In genomic region chr15:85858586-85859375, GRCh38 we compare ENCODE assay signal across 8 cellular contexts.
A peak's percentile ranks its signal among the peaks of the same experiment; 100 is the strongest.
DNase-seq lines count a peak whose midpoint lies in the region; ATAC-seq and TF ChIP-seq lines count a peak whose summit lies in the region.

No MANE protein-coding gene starts in this region.

- H3K9ac ChIP-seq in endodermal cell (ENCODE audit: extremely low read depth, low read length, poor library complexity, severe bottlenecking), result no peak overlapping the region

- H3K9me3 Mint-ChIP-seq in CD4-positive, alpha-beta T cell, result no peaks in the 10 kb centered on the region
- H3K9me3 Mint-ChIP-seq in endodermal cell (no peaks in the 10 kb centered on the region), mesothelial cell of epicardium (no peaks in the 10 kb centered on the region)

- WGBS in endodermal cell (ENCODE audit: insufficient coverage in 1 of 2, insufficient read length in 1 of 2), 2 experiments, result 3 to 23% methylated on average over 8 to 19 of the region's 19 CpGs

- peaks cover 10% of the 10 kb centered on the region for H3K4me1 Mint-ChIP-seq in CD4-positive, alpha-beta T cell (ENCODE audit: low read depth)
- H3K4me1 Mint-ChIP-seq in endodermal cell, result peaks cover 7% of the 10 kb centered on the region
- H3K4me1 Mint-ChIP-seq in mesothelial cell of epicardium, result no peaks in the 10 kb centered on the region

- H3K36me3 Mint-ChIP-seq in CD4-positive, alpha-beta T cell (ENCODE audit: low read depth), result no peaks in the 10 kb centered on the region
- H3K36me3 Mint-ChIP-seq in endodermal cell (ENCODE audit: low read depth) (no peaks in the 10 kb centered on the region), mesothelial cell of epicardium (no peaks in the 10 kb centered on the region)

- peak; percentile 71 for TF ChIP-seq CTCF in CD4-positive, alpha-beta T cell (IDR thresholded peaks at IDR 0.05)
- TF ChIP-seq CTCF in endodermal cell (conservative IDR thresholded peaks at IDR 0.05) (peak; percentile 94), mesothelial cell of epicardium (IDR thresholded peaks at IDR 0.05; ENCODE audit: unreplicated experiment) (peak; percentile 85)

- POLR2A ChIA-PET in CD4-positive, alpha-beta T cell (lab: Charles Lee), result interaction anchor here (0.6 to 0.9 kb wide), 2 partner anchors 37 to 1682 kb away, joined by 3 read pairs; no protein-coding TSS in a partner anchor

- H3K9me3 ChIP-seq in CD4-positive, alpha-beta T cell (ENCODE audit: control insufficient read depth, low read length), result no peaks in the 10 kb centered on the region
- H3K9me3 ChIP-seq in endodermal cell (ENCODE audit: control insufficient read depth, low read length), result no peaks in the 10 kb centered on the region

- H3K36me3 ChIP-seq in endodermal cell (ENCODE audit: control insufficient read depth, insufficient read depth, low read length), result no peaks in the 10 kb centered on the region

- H3K27ac Mint-ChIP-seq in CD4-positive, alpha-beta T cell, result no peak overlapping the region
- H3K27ac Mint-ChIP-seq in endodermal cell (no peak overlapping the region), mesothelial cell of epicardium (no peak overlapping the region)

- peak overlapping the region; percentile 44 for H3K4me3 Mint-ChIP-seq in CD4-positive, alpha-beta T cell
- H3K4me3 Mint-ChIP-seq in endodermal cell (peak overlapping the region; percentile 45), mesothelial cell of epicardium (peak overlapping the region; percentile 40)

- ATAC-seq in CD4-positive, alpha-beta T cell (ENCODE audit: poor library complexity), result peak; percentile 85
- peak; percentile 91 for ATAC-seq in GM19395 (IDR thresholded peaks at IDR 0.05; ENCODE audit: unreplicated experiment)
- ATAC-seq in HG03457 (IDR thresholded peaks at IDR 0.05; ENCODE audit: unreplicated experiment), result peak; percentile 83

- H3K27me3 Mint-ChIP-seq in CD4-positive, alpha-beta T cell, result peaks cover 33% of the 10 kb centered on the region
- H3K27me3 Mint-ChIP-seq in endodermal cell (ENCODE audit: insufficient read depth), result peaks cover 49% of the 10 kb centered on the region
- H3K27me3 Mint-ChIP-seq in mesothelial cell of epicardium (ENCODE audit: low read depth), result peaks cover 54% of the 10 kb centered on the region

- no peaks in the 10 kb centered on the region for H3K4me1 ChIP-seq in endodermal cell (ENCODE audit: control insufficient read depth, insufficient read depth, low read length)

- no peak overlapping the region for H3K27ac ChIP-seq in CD4-positive, alpha-beta T cell (ENCODE audit: low read depth, low read length)
- H3K27ac ChIP-seq in endodermal cell (ENCODE audit: low read depth, low read length), result no peak overlapping the region

- H3K4me3 ChIP-seq in endodermal cell (ENCODE audit: low read length), result peak overlapping the region; percentile 63

- H3K27me3 ChIP-seq in CD4-positive, alpha-beta T cell (ENCODE audit: control insufficient read depth, insufficient read depth, low read length), result peaks cover 4% of the 10 kb centered on the region
- peaks cover 26% of the 10 kb centered on the region for H3K27me3 ChIP-seq in endodermal cell (ENCODE audit: control insufficient read depth, insufficient read depth, low read length, poor library complexity, severe bottlenecking)

- DNase-seq in CD4-positive, alpha-beta T cell, result peak; percentile 55 to 77 (median 68)
- DNase-seq in NCI-H774 (lab: John Stamatoyannopoulos, UW), result peak; percentile 67
- peak; percentile 40 for DNase-seq in activated CD8-positive, alpha-beta memory T cell treated with anti-CD3 and anti-CD28 coated beads for 4 hours (ENCODE audit: low read depth in 2 of 2)
- peak; percentile 93 for DNase-seq in endodermal cell
- DNase-seq in mesothelial cell of epicardium (ENCODE audit: low spot score in 2 of 2, unreplicated experiment in 2 of 2), result peak; percentile 49 to 72
- DNase-seq in stimulated activated CD8-positive, alpha-beta memory T cell treated with anti-CD3 and anti-CD28 coated beads, Interleukin-4, amount 100 ng/mL, for 24 hours (ENCODE audit: low read depth), result peak; percentile 63

- intact Hi-C loops in CD4-positive, alpha-beta T cell (cut with DNase I, micrococcal nuclease), result loop anchor here (2.0 to 5.0 kb wide), 2 partner anchors 884 kb away; no protein-coding TSS in a partner anchor

- CTCF ChIA-PET in CD4-positive, alpha-beta T cell (lab: Charles Lee), result interaction anchor here (0.9 to 1.7 kb wide), 6 partner anchors 8 to 885 kb away, joined by 3 to 7 read pairs (median 3); no protein-coding TSS in a partner anchor

Comparison
In these comparisons a context has a peak if more than half of its experiments do, and no peak if none do; other contexts are left out.
1. DNase-seq: peak in every context shown above with its lines; median percentile 93 in endodermal cell; 68 in CD4-positive, alpha-beta T cell; 67 in NCI-H774; 63 in stimulated activated CD8-positive, alpha-beta memory T cell treated with anti-CD3 and anti-CD28 coated beads, Interleukin-4, amount 100 ng/mL, for 24 hours; 60 in mesothelial cell of epicardium; 40 in activated CD8-positive, alpha-beta memory T cell treated with anti-CD3 and anti-CD28 coated beads for 4 hours.